ENCODE assay signal across 8 cellular contexts in the genomic region with DNA sequence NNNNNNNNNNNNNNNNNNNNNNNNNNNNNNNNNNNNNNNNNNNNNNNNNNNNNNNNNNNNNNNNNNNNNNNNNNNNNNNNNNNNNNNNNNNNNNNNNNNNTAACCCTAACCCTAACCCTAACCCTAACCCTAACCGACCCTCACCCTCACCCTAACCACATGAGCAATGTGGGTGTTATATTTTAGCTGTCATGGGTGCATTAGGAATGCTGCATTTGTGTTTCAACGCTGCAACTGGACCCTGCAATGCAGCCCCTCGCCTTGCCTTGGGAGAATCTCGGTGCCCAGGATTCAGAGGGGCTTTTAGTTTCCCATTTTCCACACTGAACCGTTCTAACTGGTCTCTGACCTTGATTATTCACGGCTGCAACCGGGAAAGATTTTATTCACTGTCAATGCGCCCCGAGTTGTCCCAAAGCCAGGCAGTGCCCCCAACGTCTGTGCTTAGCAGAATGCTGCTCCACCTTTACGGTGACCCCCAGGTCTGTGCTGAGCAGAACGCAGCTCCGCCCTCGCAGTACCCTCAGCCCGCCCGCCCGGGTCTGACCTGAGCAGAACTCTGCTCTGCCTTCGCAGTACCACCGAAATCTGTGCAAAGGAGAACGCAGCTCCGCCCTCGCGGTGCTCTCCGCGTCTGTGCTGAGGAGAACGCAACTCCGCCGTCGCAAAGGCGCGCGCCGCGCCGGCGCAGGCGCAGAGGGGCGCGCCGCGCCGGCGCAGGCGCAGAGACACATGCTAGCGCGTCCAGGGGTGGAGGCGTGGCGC. TPM values are rescaled to one million over a fixed set of nuclear protein-coding genes. Genes with fewer than 3 reads are reported as not detected.
DNase-seq lines count a peak whose midpoint lies in the region; ATAC-seq and TF ChIP-seq lines count a peak whose summit lies in the region.

No MANE protein-coding gene starts in this region.

- no peak for TF ChIP-seq CTCF in heart right ventricle (IDR thresholded peaks at IDR 0.05)

- intact Hi-C loops in heart right ventricle (cut with DNase I), result no loop called here

- DNase-seq in activated T-cell treated with anti-CD3 and anti-CD28 coated beads for 48 hours (ENCODE audit: low read depth), result peak; percentile 13
- no peak for DNase-seq in activated T-cell treated with anti-CD3 and anti-CD28 coated beads, Interleukin-2, amount 50 U/mL, for 1 hour
- DNase-seq in T-helper 2 cell treated with Interferon-gamma antibody and Interleukin-4, amounts not matched to agents 5 μg/mL and 100 μg/mL, for 36 hours (ENCODE audit: low spot score), result no peak
- peak in 1 of 2 donors; percentile 31 for DNase-seq in heart right ventricle
- peak; percentile 1 for DNase-seq in stimulated activated naive CD8-positive, alpha-beta T cell treated with anti-CD3 and anti-CD28 coated beads, Interleukin-15, Interleukin-2, amounts not matched to agents 100 U/mL and 50 U/mL, for 24 hours
- DNase-seq in A172 (ENCODE audit: low spot score), result no peak
- DNase-seq in GDM1 (lab: John Stamatoyannopoulos, UW), result no peak
- DNase-seq in GM19240 (ENCODE audit: insufficient read length, low spot score), result no peak

- no peaks in the 10 kb centered on the region for H3K4me1 ChIP-seq in heart right ventricle

- H3K27ac ChIP-seq in heart right ventricle, result no peak overlapping the region

- peak overlapping the region; percentile 36 for H3K4me3 Mint-ChIP-seq in T-helper 2 cell treated with Interferon-gamma antibody and Interleukin-4, amounts not matched to agents 5 μg/mL and 100 μg/mL, for 36 hours

- H3K27me3 ChIP-seq in heart right ventricle, result no peaks in the 10 kb centered on the region

- H3K27ac Mint-ChIP-seq in T-helper 2 cell treated with Interferon-gamma antibody and Interleukin-4, amounts not matched to agents 5 μg/mL and 100 μg/mL, for 36 hours, result no peak overlapping the region

- H3K36me3 ChIP-seq in heart right ventricle, result no peaks in the 10 kb centered on the region

- no peaks in the 10 kb centered on the region for H3K27me3 Mint-ChIP-seq in T-helper 2 cell treated with Interferon-gamma antibody and Interleukin-4, amounts not matched to agents 5 μg/mL and 100 μg/mL, for 36 hours (ENCODE audit: low read depth)

- H3K4me1 Mint-ChIP-seq in T-helper 2 cell treated with Interferon-gamma antibody and Interleukin-4, amounts not matched to agents 5 μg/mL and 100 μg/mL, for 36 hours (ENCODE audit: low read depth), result no peaks in the 10 kb centered on the region

- peak; percentile 88 to 100 (median 95) for ATAC-seq in heart right ventricle
- peak; percentile 81 for ATAC-seq in stimulated activated naive CD8-positive, alpha-beta T cell treated with anti-CD3 and anti-CD28 coated beads, Interleukin-15, Interleukin-2, amounts not matched to agents 100 U/mL and 50 U/mL, for 24 hours

- no peaks in the 10 kb centered on the region for H3K9me3 ChIP-seq in heart right ventricle

- no peaks in the 10 kb centered on the region for H3K9me3 Mint-ChIP-seq in T-helper 2 cell treated with Interferon-gamma antibody and Interleukin-4, amounts not matched to agents 5 μg/mL and 100 μg/mL, for 36 hours

- no peaks in the 10 kb centered on the region for H3K36me3 Mint-ChIP-seq in T-helper 2 cell treated with Interferon-gamma antibody and Interleukin-4, amounts not matched to agents 5 μg/mL and 100 μg/mL, for 36 hours (ENCODE audit: low read depth)

- 52 to 70% methylated on average over 42 to 48 of the region's 48 CpGs for WGBS in heart right ventricle, 2 donors

- no peak overlapping the region for H3K4me3 ChIP-seq in heart right ventricle

RNA-seq across cellular contexts. Expression of a gene that starts 43.3 kb away (rescaled TPM):
- 10 to 100 TPM in 7 of 10 donors, 1 to 10 TPM in 3; 9.1 to 11.8 (median 10.5) TPM for total RNA-seq in heart right ventricle
- polyA plus RNA-seq in heart right ventricle, result 10 to 100 TPM in 1 of 2 donors, 1 to 10 TPM in 1; 6.7 to 19.2 TPM
- 11.7 and 15.9 TPM in 2 replicates for total RNA-seq in A172 (2014; rRNA removed; shearing (Covaris generic))

RNA-seq across cellular contexts. Expression of a gene that starts 43.5 kb away (rescaled TPM):
- 10 to 100 TPM; 45.6 to 86.6 (median 56.6) TPM for total RNA-seq in heart right ventricle
- polyA plus RNA-seq in heart right ventricle, result 100 to 1,000 TPM in 1 of 2 donors, 10 to 100 TPM in 1; 80.4 to 109 TPM
- 70.8 and 84.5 TPM in 2 replicates for total RNA-seq in A172 (2014; rRNA removed; shearing (Covaris generic))

Comparison
In these comparisons a context has a peak if more than half of its experiments do, and no peak if none do; other contexts are left out.
1. DNase-seq: peak in activated T-cell treated with anti-CD3 and anti-CD28 coated beads for 48 hours (single experiment) and stimulated activated naive CD8-positive, alpha-beta T cell treated with anti-CD3 and anti-CD28 coated beads, Interleukin-15, Interleukin-2, amounts not matched to agents 100 U/mL and 50 U/mL, for 24 hours (single experiment); none in activated T-cell treated with anti-CD3 and anti-CD28 coated beads, Interleukin-2, amount 50 U/mL, for 1 hour (single experiment), T-helper 2 cell treated with Interferon-gamma antibody and Interleukin-4, amounts not matched to agents 5 μg/mL and 100 μg/mL, for 36 hours (single experiment), A172 (single experiment), GDM1 (single experiment) and GM19240 (single experiment).